ENCODE assay signal across 12 cellular contexts in the genomic region with DNA sequence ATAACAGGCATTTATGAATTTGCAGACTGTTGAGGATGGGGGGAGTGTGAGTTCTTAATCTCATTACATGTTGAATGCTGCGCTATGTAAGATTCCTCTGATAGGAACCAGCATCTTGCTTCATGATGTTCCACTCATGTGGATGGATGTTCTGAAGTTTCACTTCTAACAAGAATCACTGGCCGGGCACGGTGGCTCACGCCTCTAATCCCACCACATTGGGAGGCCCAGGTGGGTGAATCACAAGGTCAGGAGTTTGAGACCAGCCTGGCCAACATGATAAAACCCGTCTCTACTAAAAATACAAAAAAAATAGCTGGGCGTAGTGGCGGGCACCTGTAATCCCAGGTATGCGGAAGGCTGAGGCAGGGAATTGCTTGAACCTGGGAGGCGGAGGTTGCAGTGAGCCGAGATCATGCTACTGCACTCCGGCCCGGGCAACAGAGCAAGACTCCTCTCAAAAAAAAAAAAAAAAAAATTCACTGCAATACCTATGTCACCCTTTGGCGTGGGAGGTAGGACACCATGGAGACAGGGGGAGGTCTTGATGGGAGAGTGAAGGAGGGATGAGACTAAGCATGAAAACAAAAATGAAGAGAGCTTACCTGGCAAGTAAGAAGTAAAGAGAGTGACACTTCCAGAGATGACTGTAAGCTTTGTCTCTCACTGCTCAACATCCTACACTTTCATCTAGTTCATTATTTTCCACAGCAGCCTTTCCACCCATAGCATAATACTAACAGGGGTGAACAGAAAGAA.
"Had no signal": no experiment of that assay in that cellular context is flagged by ENCODE, and none has a peak within 500 bp of the region (broad histone marks: within the 10 kb centered on the region; RNA-seq: fewer than 3 reads in every experiment).

No MANE protein-coding gene starts in this region.

- H3K36me3 ChIP-seq: ascending aorta, esophagus muscularis mucosa, tibial nerve, vagina had no signal

- H3K9me3 ChIP-seq: ascending aorta, esophagus muscularis mucosa, tibial nerve, vagina had no signal

- H3K27ac ChIP-seq: ascending aorta, esophagus muscularis mucosa, foreskin keratinocyte, parathyroid adenoma, tibial nerve, vagina had no signal

- H3K27me3 Mint-ChIP-seq: activated naive CD8-positive, alpha-beta T cell treated with anti-CD3 and anti-CD28 coated beads, Interleukin-2, amount 10 ng/mL, durations not matched to agents 7 days and 5 days had no signal

- H3K4me3 ChIP-seq: ascending aorta, esophagus muscularis mucosa, lung, tibial nerve, vagina had no signal

- H3K27ac Mint-ChIP-seq: activated naive CD8-positive, alpha-beta T cell treated with anti-CD3 and anti-CD28 coated beads, Interleukin-2, amount 10 ng/mL, durations not matched to agents 7 days and 5 days had no signal

- H3K27me3 ChIP-seq: ascending aorta, esophagus muscularis mucosa, foreskin keratinocyte, tibial nerve, vagina had no signal

- H3K4me1 ChIP-seq: parathyroid adenoma had no signal

- DNase-seq: activated naive CD8-positive, alpha-beta T cell treated with anti-CD3 and anti-CD28 coated beads, Interleukin-2, amount 10 ng/mL, durations not matched to agents 7 days and 5 days; foreskin keratinocyte; immature natural killer cell; left colon; naive B cell; retina had no signal

- H3K9me3 Mint-ChIP-seq: activated naive CD8-positive, alpha-beta T cell treated with anti-CD3 and anti-CD28 coated beads, Interleukin-2, amount 10 ng/mL, durations not matched to agents 7 days and 5 days; naive B cell had no signal

- H3K36me3 Mint-ChIP-seq: activated naive CD8-positive, alpha-beta T cell treated with anti-CD3 and anti-CD28 coated beads, Interleukin-2, amount 10 ng/mL, durations not matched to agents 7 days and 5 days; immature natural killer cell; naive B cell had no signal

- ATAC-seq: left colon had no signal

- H3K4me3 Mint-ChIP-seq: activated naive CD8-positive, alpha-beta T cell treated with anti-CD3 and anti-CD28 coated beads, Interleukin-2, amount 10 ng/mL, durations not matched to agents 7 days and 5 days; immature natural killer cell; naive B cell had no signal
